ENCODE assay signal across 1 cellular context in genomic region chr4:183171484-183172267, GRCh38.
TF ChIP-seq lines count a peak whose summit lies in the region.

No MANE protein-coding gene starts in this region.

TF ChIP-seq in HEK293, 187 proteins besides CTCF, POLR2A, EP300 and RAD21 (continued from another document):
- TF ChIP-seq, protein P1, sequence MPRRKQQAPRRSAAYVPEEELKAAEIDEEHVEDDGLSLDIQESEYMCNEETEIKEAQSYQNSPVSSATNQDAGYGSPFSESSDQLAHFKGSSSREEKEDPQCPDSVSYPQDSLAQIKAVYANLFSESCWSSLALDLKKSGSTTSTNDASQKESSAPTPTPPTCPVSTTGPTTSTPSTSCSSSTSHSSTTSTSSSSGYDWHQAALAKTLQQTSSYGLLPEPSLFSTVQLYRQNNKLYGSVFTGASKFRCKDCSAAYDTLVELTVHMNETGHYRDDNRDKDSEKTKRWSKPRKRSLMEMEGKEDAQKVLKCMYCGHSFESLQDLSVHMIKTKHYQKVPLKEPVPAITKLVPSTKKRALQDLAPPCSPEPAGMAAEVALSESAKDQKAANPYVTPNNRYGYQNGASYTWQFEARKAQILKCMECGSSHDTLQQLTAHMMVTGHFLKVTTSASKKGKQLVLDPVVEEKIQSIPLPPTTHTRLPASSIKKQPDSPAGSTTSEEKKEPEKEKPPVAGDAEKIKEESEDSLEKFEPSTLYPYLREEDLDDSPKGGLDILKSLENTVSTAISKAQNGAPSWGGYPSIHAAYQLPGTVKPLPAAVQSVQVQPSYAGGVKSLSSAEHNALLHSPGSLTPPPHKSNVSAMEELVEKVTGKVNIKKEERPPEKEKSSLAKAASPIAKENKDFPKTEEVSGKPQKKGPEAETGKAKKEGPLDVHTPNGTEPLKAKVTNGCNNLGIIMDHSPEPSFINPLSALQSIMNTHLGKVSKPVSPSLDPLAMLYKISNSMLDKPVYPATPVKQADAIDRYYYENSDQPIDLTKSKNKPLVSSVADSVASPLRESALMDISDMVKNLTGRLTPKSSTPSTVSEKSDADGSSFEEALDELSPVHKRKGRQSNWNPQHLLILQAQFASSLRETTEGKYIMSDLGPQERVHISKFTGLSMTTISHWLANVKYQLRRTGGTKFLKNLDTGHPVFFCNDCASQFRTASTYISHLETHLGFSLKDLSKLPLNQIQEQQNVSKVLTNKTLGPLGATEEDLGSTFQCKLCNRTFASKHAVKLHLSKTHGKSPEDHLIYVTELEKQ (tag by site-specific recombination; IDR thresholded peaks at IDR 0.05; ENCODE audit: borderline replicate concordance): no peak
- no peak for TF ChIP-seq ZNF747 (tag by site-specific recombination; IDR thresholded peaks at IDR 0.05)
- no peak for TF ChIP-seq ZNF610 (tag by site-specific recombination; IDR thresholded peaks at IDR 0.05; ENCODE audit: borderline replicate concordance)
